Comparison of ENCODE assay signal across 1 cellular context in genomic region chr12:25552681-25553080, GRCh38.
TF ChIP-seq lines count a peak whose summit lies in the region.

No MANE protein-coding gene starts in this region.

TF ChIP-seq in HepG2, 621 proteins besides CTCF, POLR2A, EP300 and RAD21:
- TF ChIP-seq CREB1 (IDR thresholded peaks at IDR 0.05) = 0 out of 2 replicates have a peak, but pooled peaks have one; percentile 12
- TF ChIP-seq CREB1 (CRISPR knock-in tag; IDR thresholded peaks at IDR 0.05) = no peak
- no peak for TF ChIP-seq ZMYM3 (CRISPR knock-in tag; IDR thresholded peaks at IDR 0.05)
